In genomic region chr12:106773286-106773685, GRCh38 we compare ENCODE assay signal across 8 cellular contexts. TPM values are rescaled to one million over a fixed set of nuclear protein-coding genes. Genes with fewer than 3 reads are reported as not detected.
DNase-seq lines count a peak whose midpoint lies in the region; ATAC-seq and TF ChIP-seq lines count a peak whose summit lies in the region.

No MANE protein-coding gene starts in this region.

- intact Hi-C loops in left lung (cut with DNase I) (no loop called here), thyroid gland (cut with DNase I) (no loop called here)

- 83 to 85% methylated on average over 12 of the region's 12 CpGs for WGBS in thyroid gland, 2 donors

- no peak for ATAC-seq in activated T-cell treated with anti-CD3 and anti-CD28 coated beads, Interleukin-2, amount 50 U/mL, for 72 hours (replicated peaks in 1 of 2)
- ATAC-seq in activated naive CD8-positive, alpha-beta T cell treated with anti-CD3 and anti-CD28 coated beads, Interleukin-2, amount 10 ng/mL, durations not matched to agents 7 days and 5 days (ENCODE audit: low read depth) = no peak
- ATAC-seq in left lung (no peak), HG02884 (IDR thresholded peaks at IDR 0.05; ENCODE audit: unreplicated experiment) (no peak)

- H3K27ac ChIP-seq in left lung (peak overlapping the region; percentile 95), thyroid gland (peak overlapping the region in 2 of 3 donors; percentile 86 to 97)

- peaks cover 27% of the 10 kb centered on the region for H3K4me1 Mint-ChIP-seq in activated T-cell treated with anti-CD3 and anti-CD28 coated beads, Interleukin-2, amount 50 U/mL, for 72 hours (ENCODE audit: low read depth)
- H3K4me1 Mint-ChIP-seq in activated naive CD8-positive, alpha-beta T cell treated with anti-CD3 and anti-CD28 coated beads, Interleukin-2, amount 10 ng/mL, durations not matched to agents 7 days and 5 days = peaks cover 21% of the 10 kb centered on the region

- H3K9me3 Mint-ChIP-seq in activated T-cell treated with anti-CD3 and anti-CD28 coated beads, Interleukin-2, amount 50 U/mL, for 72 hours = no peaks in the 10 kb centered on the region
- H3K9me3 Mint-ChIP-seq in activated naive CD8-positive, alpha-beta T cell treated with anti-CD3 and anti-CD28 coated beads, Interleukin-2, amount 10 ng/mL, durations not matched to agents 7 days and 5 days = no peaks in the 10 kb centered on the region

- H3K36me3 ChIP-seq in left lung (no peaks in the 10 kb centered on the region), thyroid gland (no peaks in the 10 kb centered on the region)

- no peaks in the 10 kb centered on the region for H3K27me3 Mint-ChIP-seq in activated T-cell treated with anti-CD3 and anti-CD28 coated beads, Interleukin-2, amount 50 U/mL, for 72 hours (ENCODE audit: low read depth)
- no peaks in the 10 kb centered on the region for H3K27me3 Mint-ChIP-seq in activated naive CD8-positive, alpha-beta T cell treated with anti-CD3 and anti-CD28 coated beads, Interleukin-2, amount 10 ng/mL, durations not matched to agents 7 days and 5 days

- H3K4me3 ChIP-seq in left lung (peak overlapping the region; percentile 74 to 90), thyroid gland (replicated peaks in 1 of 3) (peak overlapping the region in 1 of 3 donors; percentile 81)

- POLR2A ChIA-PET in activated naive CD8-positive, alpha-beta T cell treated with anti-CD3 and anti-CD28 coated beads, Interleukin-2, amount 10 ng/mL, durations not matched to agents 7 days and 5 days (lab: Charles Lee) = interaction anchor here (0.9 to 1.1 kb wide), 3 partner anchors 17 to 25 kb away, joined by 3 to 5 read pairs (median 4); no protein-coding TSS in a partner anchor

- no peaks in the 10 kb centered on the region for H3K9me3 ChIP-seq in left lung
- H3K9me3 ChIP-seq in thyroid gland = no peaks in the 10 kb centered on the region

- TF ChIP-seq CTCF in left lung (IDR thresholded peaks at IDR 0.05) (no peak), thyroid gland (IDR thresholded peaks at IDR 0.05) (no peak)

- no peak for DNase-seq in activated T-cell treated with anti-CD3 and anti-CD28 coated beads, Interleukin-2, amount 50 U/mL, for 72 hours
- DNase-seq in activated T-cell treated with anti-CD3 and anti-CD28 coated beads, Interleukin-2, amount 50 U/mL, for 1 hour = no peak
- no peak for DNase-seq in activated naive CD8-positive, alpha-beta T cell treated with anti-CD3 and anti-CD28 coated beads, Interleukin-2, amount 10 ng/mL, durations not matched to agents 7 days and 5 days
- DNase-seq in left lung (no peak), thyroid gland (no peak), NCI-H345 treated with DMSO at 0.1 percent for 48 hours (lab: John Stamatoyannopoulos, UW; ENCODE audit: unreplicated experiment) (no peak), inferior parietal cortex (ENCODE audit: extremely low spot score) (no peak)

- H3K4me3 Mint-ChIP-seq in activated T-cell treated with anti-CD3 and anti-CD28 coated beads, Interleukin-2, amount 50 U/mL, for 72 hours = peak overlapping the region; percentile 95 to 99
- H3K4me3 Mint-ChIP-seq in activated naive CD8-positive, alpha-beta T cell treated with anti-CD3 and anti-CD28 coated beads, Interleukin-2, amount 10 ng/mL, durations not matched to agents 7 days and 5 days = peak overlapping the region; percentile 99

- peak overlapping the region; percentile 63 for H3K27ac Mint-ChIP-seq in activated T-cell treated with anti-CD3 and anti-CD28 coated beads, Interleukin-2, amount 50 U/mL, for 72 hours
- no peak overlapping the region for H3K27ac Mint-ChIP-seq in activated naive CD8-positive, alpha-beta T cell treated with anti-CD3 and anti-CD28 coated beads, Interleukin-2, amount 10 ng/mL, durations not matched to agents 7 days and 5 days

- H3K4me1 ChIP-seq in left lung (peaks cover 8 to 23% of the 10 kb centered on the region in 2 donors), thyroid gland (peaks cover 26 to 45% of the 10 kb centered on the region in 2 donors)

- peaks cover 0 to 8% of the 10 kb centered on the region in 2 donors for H3K27me3 ChIP-seq in left lung
- H3K27me3 ChIP-seq in thyroid gland = no peaks in the 10 kb centered on the region

- no peak for TF ChIP-seq POLR2A in thyroid gland (IDR thresholded peaks at IDR 0.05)

- H3K36me3 Mint-ChIP-seq in activated T-cell treated with anti-CD3 and anti-CD28 coated beads, Interleukin-2, amount 50 U/mL, for 72 hours (ENCODE audit: insufficient read depth in 2 of 2) = peaks cover 3 to 8% of the 10 kb centered on the region in 2 donors
- H3K36me3 Mint-ChIP-seq in activated naive CD8-positive, alpha-beta T cell treated with anti-CD3 and anti-CD28 coated beads, Interleukin-2, amount 10 ng/mL, durations not matched to agents 7 days and 5 days = peaks cover 4% of the 10 kb centered on the region

RNA-seq across cellular contexts. Expression of gene RIC8B, which starts 1.2 kb away (rescaled TPM):
- 10 to 100 TPM; 11.8 to 15.2 TPM for total RNA-seq in activated T-cell treated with anti-CD3 and anti-CD28 coated beads, Interleukin-2, amount 50 U/mL, for 72 hours
- 10 to 100 TPM; 14.3 to 15.1 TPM for total RNA-seq in activated naive CD8-positive, alpha-beta T cell treated with anti-CD3 and anti-CD28 coated beads, Interleukin-2, amount 10 ng/mL, durations not matched to agents 7 days and 5 days
- total RNA-seq in left lung (10 to 100 TPM; 14.5 TPM), thyroid gland (10 to 100 TPM; 32.5 to 49.8 (median 41.6) TPM)
